Comparison of ENCODE assay signal across 27 cellular contexts in genomic region chr7:1523838-1524237, GRCh38. TPM values are rescaled to one million over a fixed set of nuclear protein-coding genes. Genes with fewer than 3 reads are reported as not detected.
"Had no signal": no experiment of that assay in that cellular context is flagged by ENCODE, and none has a peak within 500 bp of the region (broad histone marks: within the 10 kb centered on the region; RNA-seq: fewer than 3 reads in every experiment).

No MANE protein-coding gene starts in this region.

- FAIRE-seq: endometrium, kidney had no signal

- H3K36me3 ChIP-seq: neutrophil, ovary, prostate gland, right atrium auricular region, stomach, suprapubic skin had no signal

- H3K27ac Mint-ChIP-seq: activated CD4-positive, alpha-beta memory T cell treated with anti-CD3 and anti-CD28 coated beads, Interleukin-2, amount 10 ng/mL, durations not matched to agents 7 days and 5 days; activated CD4-positive, alpha-beta T cell treated with anti-CD3 and anti-CD28 coated beads, Interleukin-2, amount 10 ng/mL, durations not matched to agents 24 days and 14 days; activated naive CD8-positive, alpha-beta T cell treated with anti-CD3 and anti-CD28 coated beads, Interleukin-2, amount 50 U/mL, for 24 hours; natural killer cell; T-cell; T-helper 2 cell treated with Interferon-gamma antibody and Interleukin-4, amounts not matched to agents 5 μg/mL and 100 μg/mL, for 36 hours had no signal

- H3K4me1 Mint-ChIP-seq: activated CD4-positive, alpha-beta memory T cell treated with anti-CD3 and anti-CD28 coated beads, Interleukin-2, amount 10 ng/mL, durations not matched to agents 7 days and 5 days; natural killer cell; T-cell had no signal

- H3K36me3 Mint-ChIP-seq: natural killer cell, T-cell had no signal

- ATAC-seq: activated CD4-positive, CD25-positive, alpha-beta regulatory T cell treated with anti-CD3 and anti-CD28 coated beads, Interleukin-2, amount 50 U/mL, for 24 hours; activated naive CD8-positive, alpha-beta T cell treated with anti-CD3 and anti-CD28 coated beads, Interleukin-2, amount 50 U/mL, for 24 hours; left lobe of liver; natural killer cell had no signal

- H3K27me3 ChIP-seq: neutrophil, ovary, right atrium auricular region, suprapubic skin had no signal

- H3K4me1 ChIP-seq: foreskin keratinocyte, prostate gland, right atrium auricular region, stomach had no signal

- H3K4me3 ChIP-seq: lung, ovary, prostate gland, right atrium auricular region, stomach, suprapubic skin had no signal

- H3K9me3 Mint-ChIP-seq: natural killer cell had no signal

- H3K27ac ChIP-seq: foreskin keratinocyte, neutrophil, ovary, prostate gland, right atrium auricular region, stomach, suprapubic skin, VCaP had no signal

- DNase-seq: activated CD4-positive, alpha-beta memory T cell treated with anti-CD3 and anti-CD28 coated beads, Interleukin-2, amount 10 ng/mL, durations not matched to agents 7 days and 5 days; activated CD4-positive, alpha-beta T cell treated with anti-CD3 and anti-CD28 coated beads, Interleukin-2, amount 10 ng/mL, durations not matched to agents 24 days and 14 days; activated effector memory CD4-positive, alpha-beta T cell treated with anti-CD3 and anti-CD28 coated beads, Interleukin-2, amount 50 U/mL, for 16 hours; activated naive CD4-positive, alpha-beta T cell treated with anti-CD3 and anti-CD28 coated beads, Interleukin-2, amount 50 U/mL, for 16 hours; activated naive CD8-positive, alpha-beta T cell treated with anti-CD3 and anti-CD28 coated beads, Interleukin-2, amount 50 U/mL, for 24 hours; activated T-cell treated with anti-CD3 and anti-CD28 coated beads for 4 hours; cerebellar nuclear complex; cortex of kidney; foreskin keratinocyte; natural killer cell; ovary; stimulated activated CD4-positive, alpha-beta T cell treated with anti-CD3 and anti-CD28 coated beads, Interleukin-12 subunit alpha, Interleukin-12 subunit beta, amount 100 ng/mL, for 4 hours; stimulated activated CD4-positive, alpha-beta T cell treated with anti-CD3 and anti-CD28 coated beads, Interleukin-4, amount 100 ng/mL, for 4 hours; stomach; T-cell; trophoblast cell had no signal

- H3K4me3 Mint-ChIP-seq: activated CD4-positive, alpha-beta memory T cell treated with anti-CD3 and anti-CD28 coated beads, Interleukin-2, amount 10 ng/mL, durations not matched to agents 7 days and 5 days; activated CD4-positive, alpha-beta T cell treated with anti-CD3 and anti-CD28 coated beads, Interleukin-2, amount 10 ng/mL, durations not matched to agents 24 days and 14 days; activated naive CD8-positive, alpha-beta T cell treated with anti-CD3 and anti-CD28 coated beads, Interleukin-2, amount 50 U/mL, for 24 hours; natural killer cell; T-cell; T-helper 2 cell treated with Interferon-gamma antibody and Interleukin-4, amounts not matched to agents 5 μg/mL and 100 μg/mL, for 36 hours had no signal

- H3K9me3 ChIP-seq: neutrophil, ovary, prostate gland, right atrium auricular region, suprapubic skin had no signal

RNA-seq across cellular contexts. Expression of gene TMEM184A, which starts 32.2 kb away (rescaled TPM):
- total RNA-seq: activated CD4-positive, alpha-beta memory T cell treated with anti-CD3 and anti-CD28 coated beads, Interleukin-2, amount 10 ng/mL, durations not matched to agents 7 days and 5 days; activated CD4-positive, alpha-beta T cell treated with anti-CD3 and anti-CD28 coated beads, Interleukin-2, amount 10 ng/mL, durations not matched to agents 24 days and 14 days had no signal
